25 cellular contexts compared by ENCODE assay signal in genomic region chr20:56809668-56810067, GRCh38.
"Had no signal": no experiment of that assay in that cellular context is flagged by ENCODE, and none has a peak within 500 bp of the region (broad histone marks: within the 10 kb centered on the region; RNA-seq: fewer than 3 reads in every experiment).

No MANE protein-coding gene starts in this region.

- H3K36me3 Mint-ChIP-seq: activated naive CD8-positive, alpha-beta T cell treated with anti-CD3 and anti-CD28 coated beads for 36 hours; immature natural killer cell; natural killer cell; stimulated activated effector memory CD8-positive, alpha-beta T cell treated with anti-CD3 and anti-CD28 coated beads, Interleukin-12 subunit alpha, Interleukin-12 subunit beta, amount 100 ng/mL, for 72 hours had no signal

- H3K27ac ChIP-seq: coronary artery, left lung, parathyroid adenoma, tibial nerve, uterus had no signal

- H3K9me3 Mint-ChIP-seq: activated B cell treated with CpG ODN at 0.5 μM for 24 hours; activated T-cell treated with anti-CD3 and anti-CD28 coated beads, Interleukin-2, amount 50 U/mL, for 4 hours; activated T-helper 2 cell treated with anti-CD3 and anti-CD28 coated beads, Interferon-gamma antibody, Interleukin-2, Interleukin-4, amounts not matched to agents 10 μg/mL and 5 μg/mL and 100 μg/mL, durations not matched to agents 14 hours and 24 hours and 36 hours; natural killer cell; stimulated activated effector memory CD8-positive, alpha-beta T cell treated with anti-CD3 and anti-CD28 coated beads, Interleukin-12 subunit alpha, Interleukin-12 subunit beta, amount 100 ng/mL, for 72 hours; stimulated activated naive CD8-positive, alpha-beta T cell treated with anti-CD3 and anti-CD28 coated beads, Interleukin-15, amount 100 ng/mL, for 72 hours; T-helper 1 cell treated with Interleukin-12 subunit alpha and Interleukin-12 subunit beta and Interleukin-4 antibody, amounts not matched to agents 30 μg/mL and 1 μg/mL, for 36 hours had no signal

- H3K27ac Mint-ChIP-seq: activated B cell treated with CpG ODN at 0.5 μM for 24 hours; activated CD4-positive, alpha-beta T cell treated with anti-CD3 and anti-CD28 coated beads for 36 hours; activated naive CD8-positive, alpha-beta T cell treated with anti-CD3 and anti-CD28 coated beads for 36 hours; activated T-helper 2 cell treated with anti-CD3 and anti-CD28 coated beads, Interferon-gamma antibody, Interleukin-2, Interleukin-4, amounts not matched to agents 10 μg/mL and 5 μg/mL and 100 μg/mL, durations not matched to agents 14 hours and 24 hours and 36 hours; immature natural killer cell; natural killer cell; stimulated activated effector memory CD8-positive, alpha-beta T cell treated with anti-CD3 and anti-CD28 coated beads, Interleukin-12 subunit alpha, Interleukin-12 subunit beta, amount 100 ng/mL, for 72 hours; T-helper 1 cell treated with Interleukin-12 subunit alpha and Interleukin-12 subunit beta and Interleukin-4 antibody, amounts not matched to agents 30 μg/mL and 1 μg/mL, for 36 hours had no signal

- H3K4me1 Mint-ChIP-seq: activated B cell treated with CpG ODN at 0.5 μM for 24 hours; activated CD4-positive, alpha-beta T cell treated with anti-CD3 and anti-CD28 coated beads for 36 hours; activated naive CD8-positive, alpha-beta T cell treated with anti-CD3 and anti-CD28 coated beads for 36 hours; immature natural killer cell; natural killer cell; stimulated activated effector memory CD8-positive, alpha-beta T cell treated with anti-CD3 and anti-CD28 coated beads, Interleukin-12 subunit alpha, Interleukin-12 subunit beta, amount 100 ng/mL, for 72 hours; stimulated activated naive CD8-positive, alpha-beta T cell treated with anti-CD3 and anti-CD28 coated beads, Interleukin-15, amount 100 ng/mL, for 72 hours had no signal

- ATAC-seq: activated CD4-positive, alpha-beta T cell treated with anti-CD3 and anti-CD28 coated beads for 36 hours; activated T-cell treated with anti-CD3 and anti-CD28 coated beads, Interleukin-2, amount 50 U/mL, for 4 hours; left lung; natural killer cell; right cardiac atrium; stimulated activated effector memory CD8-positive, alpha-beta T cell treated with anti-CD3 and anti-CD28 coated beads, Interleukin-12 subunit alpha, Interleukin-12 subunit beta, amount 100 ng/mL, for 72 hours; stimulated activated naive CD8-positive, alpha-beta T cell treated with anti-CD3 and anti-CD28 coated beads, Interleukin-15, amount 100 ng/mL, for 72 hours had no signal

- DNase-seq: activated B cell treated with CpG ODN at 0.5 μM for 24 hours; activated CD4-positive, alpha-beta T cell treated with anti-CD3 and anti-CD28 coated beads for 36 hours; activated CD4-positive, alpha-beta T cell treated with anti-CD3 and anti-CD28 coated beads, Interleukin-2, amount 50 U/mL, for 48 hours; activated CD8-positive, alpha-beta memory T cell treated with anti-CD3 and anti-CD28 coated beads, Interleukin-2, amount 50 U/mL, for 48 hours; activated naive CD4-positive, alpha-beta T cell; activated naive CD8-positive, alpha-beta T cell treated with anti-CD3 and anti-CD28 coated beads for 36 hours; activated T-cell treated with anti-CD3 and anti-CD28 coated beads, Interleukin-2, amount 50 U/mL, for 4 hours; glutamatergic neuron; immature natural killer cell; kidney glomerular epithelial cell; left lung; natural killer cell; nucleus accumbens; right cardiac atrium; stimulated activated CD4-positive, alpha-beta T cell treated with anti-CD3 and anti-CD28 coated beads, Interleukin-1b, Interleukin-23, amount 100 ng/mL, for 48 hours; stimulated activated naive CD8-positive, alpha-beta T cell treated with anti-CD3 and anti-CD28 coated beads, Interleukin-15, amount 100 ng/mL, for 72 hours; T1000; uterus had no signal

- H3K4me3 Mint-ChIP-seq: activated B cell treated with CpG ODN at 0.5 μM for 24 hours; activated CD4-positive, alpha-beta T cell treated with anti-CD3 and anti-CD28 coated beads for 36 hours; activated naive CD8-positive, alpha-beta T cell treated with anti-CD3 and anti-CD28 coated beads for 36 hours; activated T-cell treated with anti-CD3 and anti-CD28 coated beads, Interleukin-2, amount 50 U/mL, for 4 hours; immature natural killer cell; natural killer cell; stimulated activated effector memory CD8-positive, alpha-beta T cell treated with anti-CD3 and anti-CD28 coated beads, Interleukin-12 subunit alpha, Interleukin-12 subunit beta, amount 100 ng/mL, for 72 hours; stimulated activated naive CD8-positive, alpha-beta T cell treated with anti-CD3 and anti-CD28 coated beads, Interleukin-15, amount 100 ng/mL, for 72 hours; T-helper 1 cell treated with Interleukin-12 subunit alpha and Interleukin-12 subunit beta and Interleukin-4 antibody, amounts not matched to agents 30 μg/mL and 1 μg/mL, for 36 hours had no signal

- H3K4me3 ChIP-seq: coronary artery, hepatocyte, left lung, tibial nerve, uterus had no signal
